In genomic region chr6:135114355-135115145, GRCh38 we compare ENCODE assay signal across 11 cellular contexts. TPM values are rescaled to one million over a fixed set of nuclear protein-coding genes. Genes with fewer than 3 reads are reported as not detected.
DNase-seq lines count a peak whose midpoint lies in the region; ATAC-seq, FAIRE-seq and TF ChIP-seq lines count a peak whose summit lies in the region.
"Had no signal": no experiment of that assay in that cellular context is flagged by ENCODE, and none has a peak within 500 bp of the region (broad histone marks: within the 10 kb centered on the region; RNA-seq: fewer than 3 reads in every experiment).

No MANE protein-coding gene starts in this region.

- peak; percentile 27 to 35 for DNase-seq in activated CD4-positive, alpha-beta T cell treated with anti-CD3 and anti-CD28 coated beads for 4 hours
- DNase-seq in activated CD4-positive, alpha-beta T cell treated with anti-CD3 and anti-CD28 coated beads for 1 hour: no peak
- DNase-seq in activated CD4-positive, alpha-beta T cell treated with anti-CD3 and anti-CD28 coated beads, Interleukin-2, amount 10 ng/mL, durations not matched to agents 24 days and 14 days: peak; percentile 85
- peak in 1 of 2 donors; percentile 73 for DNase-seq in stimulated activated effector memory CD8-positive, alpha-beta T cell treated with anti-CD3 and anti-CD28 coated beads, Interleukin-12 subunit alpha, Interleukin-12 subunit beta, amount 100 ng/mL, for 72 hours (ENCODE audit: low spot score in 2 of 2)
- DNase-seq in omental fat pad (ENCODE audit: low spot score): no peak
- DNase-seq in frontal cortex (ENCODE audit: low spot score in 2 of 2): no peak
- DNase-seq: H7, NCI-H82 had no signal

- peak overlapping the region; percentile 64 for H3K4me3 Mint-ChIP-seq in activated CD4-positive, alpha-beta T cell treated with anti-CD3 and anti-CD28 coated beads, Interleukin-2, amount 10 ng/mL, durations not matched to agents 24 days and 14 days
- peak overlapping the region; percentile 51 for H3K4me3 Mint-ChIP-seq in stimulated activated effector memory CD8-positive, alpha-beta T cell treated with anti-CD3 and anti-CD28 coated beads, Interleukin-12 subunit alpha, Interleukin-12 subunit beta, amount 100 ng/mL, for 72 hours

- no peaks in the 10 kb centered on the region for H3K27me3 Mint-ChIP-seq in activated CD4-positive, alpha-beta T cell treated with anti-CD3 and anti-CD28 coated beads, Interleukin-2, amount 10 ng/mL, durations not matched to agents 24 days and 14 days

- H3K4me1 Mint-ChIP-seq in activated CD4-positive, alpha-beta T cell treated with anti-CD3 and anti-CD28 coated beads, Interleukin-2, amount 10 ng/mL, durations not matched to agents 24 days and 14 days: peaks cover 69% of the 10 kb centered on the region
- H3K4me1 Mint-ChIP-seq in stimulated activated effector memory CD8-positive, alpha-beta T cell treated with anti-CD3 and anti-CD28 coated beads, Interleukin-12 subunit alpha, Interleukin-12 subunit beta, amount 100 ng/mL, for 72 hours: peaks cover 52% of the 10 kb centered on the region

- peaks cover 7% of the 10 kb centered on the region for H3K36me3 Mint-ChIP-seq in activated CD4-positive, alpha-beta T cell treated with anti-CD3 and anti-CD28 coated beads, Interleukin-2, amount 10 ng/mL, durations not matched to agents 24 days and 14 days (ENCODE audit: low read depth)
- peaks cover 12% of the 10 kb centered on the region for H3K36me3 Mint-ChIP-seq in stimulated activated effector memory CD8-positive, alpha-beta T cell treated with anti-CD3 and anti-CD28 coated beads, Interleukin-12 subunit alpha, Interleukin-12 subunit beta, amount 100 ng/mL, for 72 hours

- FAIRE-seq in frontal cortex (lab: Jason Lieb, UNC): no peak
- FAIRE-seq: A549 had no signal

- intact Hi-C loops in activated CD4-positive, alpha-beta T cell treated with anti-CD3 and anti-CD28 coated beads, Interleukin-2, amount 10 ng/mL, durations not matched to agents 24 days and 14 days (cut with micrococcal nuclease): loop anchor here (1.0 to 10.0 kb wide), 11 partner anchors 20 to 867 kb away; partner anchors contain the start of gene HBS1L

- ATAC-seq in HG02870 (IDR thresholded peaks at IDR 0.05; ENCODE audit: unreplicated experiment) (peak; percentile 77), omental fat pad (ENCODE audit: low FRiP score) (no peak), GM18517 (IDR thresholded peaks at IDR 0.05; ENCODE audit: unreplicated experiment) (no peak)
- peak; percentile 91 for ATAC-seq in stimulated activated effector memory CD8-positive, alpha-beta T cell treated with anti-CD3 and anti-CD28 coated beads, Interleukin-12 subunit alpha, Interleukin-12 subunit beta, amount 100 ng/mL, for 72 hours
- ATAC-seq: A549 had no signal

- TF ChIP-seq CTCF in omental fat pad (IDR thresholded peaks at IDR 0.05): no peak

- H3K9me3 Mint-ChIP-seq in activated CD4-positive, alpha-beta T cell treated with anti-CD3 and anti-CD28 coated beads, Interleukin-2, amount 10 ng/mL, durations not matched to agents 24 days and 14 days: peaks cover 10% of the 10 kb centered on the region
- no peaks in the 10 kb centered on the region for H3K9me3 Mint-ChIP-seq in stimulated activated effector memory CD8-positive, alpha-beta T cell treated with anti-CD3 and anti-CD28 coated beads, Interleukin-12 subunit alpha, Interleukin-12 subunit beta, amount 100 ng/mL, for 72 hours

- H3K27ac Mint-ChIP-seq in activated CD4-positive, alpha-beta T cell treated with anti-CD3 and anti-CD28 coated beads, Interleukin-2, amount 10 ng/mL, durations not matched to agents 24 days and 14 days: peak overlapping the region; percentile 96
- H3K27ac Mint-ChIP-seq in stimulated activated effector memory CD8-positive, alpha-beta T cell treated with anti-CD3 and anti-CD28 coated beads, Interleukin-12 subunit alpha, Interleukin-12 subunit beta, amount 100 ng/mL, for 72 hours: peak overlapping the region; percentile 94

RNA-seq across cellular contexts. Expression of gene HBS1L, which starts 59.9 kb away (rescaled TPM):
- 94.4 and 104 TPM in 2 replicates for total RNA-seq in activated CD4-positive, alpha-beta T cell treated with anti-CD3 and anti-CD28 coated beads, Interleukin-2, amount 10 ng/mL, durations not matched to agents 24 days and 14 days
- total RNA-seq in omental fat pad (10 to 100 TPM; 39.2 to 54.8 (median 47.0) TPM), frontal cortex (116 TPM)

Comparison
In these comparisons a context has a peak if more than half of its experiments do, and no peak if none do; other contexts are left out.
1. DNase-seq: peak in activated CD4-positive, alpha-beta T cell treated with anti-CD3 and anti-CD28 coated beads for 4 hours (2 of 2) and activated CD4-positive, alpha-beta T cell treated with anti-CD3 and anti-CD28 coated beads, Interleukin-2, amount 10 ng/mL, durations not matched to agents 24 days and 14 days (single experiment); none in activated CD4-positive, alpha-beta T cell treated with anti-CD3 and anti-CD28 coated beads for 1 hour (single experiment), omental fat pad (single experiment) and frontal cortex (0 of 2).
2. ATAC-seq: peak in HG02870 (single experiment) and stimulated activated effector memory CD8-positive, alpha-beta T cell treated with anti-CD3 and anti-CD28 coated beads, Interleukin-12 subunit alpha, Interleukin-12 subunit beta, amount 100 ng/mL, for 72 hours (single experiment); none in omental fat pad (single experiment) and GM18517 (single experiment).